12 cellular contexts compared by ENCODE assay signal in the genomic region with DNA sequence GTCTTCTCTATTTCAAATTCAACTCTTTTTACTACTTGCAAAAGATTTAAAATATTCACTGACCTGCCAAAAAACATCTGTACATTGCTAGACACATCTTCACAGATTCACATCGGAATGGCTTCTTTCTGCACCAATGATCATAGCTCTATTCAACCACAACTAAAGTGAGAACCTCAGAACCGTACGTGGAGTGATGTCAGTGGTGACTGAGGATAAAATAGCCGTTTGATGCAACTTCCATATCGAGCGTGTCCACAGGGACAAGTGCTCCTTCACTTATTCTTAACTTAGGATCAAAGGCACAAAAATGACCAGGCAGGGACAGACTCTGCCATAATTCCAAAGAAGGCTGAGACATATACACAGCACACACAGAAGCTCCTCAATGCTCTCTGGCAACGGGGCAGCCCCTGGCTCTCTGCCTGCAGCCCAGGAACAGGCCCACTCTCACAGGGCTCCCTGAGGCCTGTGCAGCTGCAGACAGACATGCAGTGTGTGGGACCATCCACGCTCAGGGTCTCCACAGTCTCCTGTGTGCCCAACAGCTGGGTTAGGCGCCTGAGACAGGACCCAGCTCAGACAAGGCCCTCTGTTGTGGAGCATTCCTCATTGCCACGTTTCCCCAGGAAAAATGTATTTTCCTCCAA. TPM values are rescaled to one million over a fixed set of nuclear protein-coding genes. Genes with fewer than 3 reads are reported as not detected.
DNase-seq lines count a peak whose midpoint lies in the region; ATAC-seq and TF ChIP-seq lines count a peak whose summit lies in the region.
"Had no signal": no experiment of that assay in that cellular context is flagged by ENCODE, and none has a peak within 500 bp of the region (broad histone marks: within the 10 kb centered on the region; RNA-seq: fewer than 3 reads in every experiment).

No MANE protein-coding gene starts in this region.

- POLR2A ChIA-PET in T-cell (lab: Charles Lee): interaction anchor here (0.5 to 1.9 kb wide), 6 partner anchors 10 to 94 kb away, joined by 3 to 6 read pairs (median 4); no protein-coding TSS in a partner anchor
- POLR2A ChIA-PET in SK-N-SH (lab: Yijun Ruan, JAX): no interaction called here

- H3K4me1 ChIP-seq in SK-N-SH (ENCODE audit: control insufficient read depth in 1 of 2, insufficient read depth in 2 of 2, low read depth in 1 of 2, low read length in 1 of 2): peaks cover 0 to 23% of the 10 kb centered on the region in 2 experiments; a peak in 3 of 4 replicates
- peaks cover 55% of the 10 kb centered on the region for H3K4me1 ChIP-seq in suprapubic skin
- H3K4me1 ChIP-seq in H9 (ENCODE audit: insufficient read depth, low read length): peaks cover 15% of the 10 kb centered on the region
- H3K4me1 ChIP-seq in smooth muscle cell (ENCODE audit: low read depth): peaks cover 24% of the 10 kb centered on the region

- no peak for TF ChIP-seq RAD21 in SK-N-SH (IDR thresholded peaks at IDR 0.05; ENCODE audit: low read length)

- no peaks in the 10 kb centered on the region for H3K9me3 ChIP-seq in SK-N-SH
- no peaks in the 10 kb centered on the region for H3K9me3 ChIP-seq in suprapubic skin
- H3K9me3 ChIP-seq in H9 (ENCODE audit: control insufficient read depth, low read depth, low read length): no peaks in the 10 kb centered on the region
- H3K9me3 ChIP-seq in smooth muscle cell (replicated peaks; ENCODE audit: low read depth): no peaks in the 10 kb centered on the region
- H3K9me3 ChIP-seq: MG63 had no signal

- H3K4me3 ChIP-seq in GM12865 (ENCODE audit: low read depth, low read length): peak overlapping the region; percentile 12
- no peak overlapping the region for H3K4me3 ChIP-seq in SK-N-SH (ENCODE audit: low read depth in 2 of 2, low read length in 1 of 2)
- H3K4me3 ChIP-seq in suprapubic skin: no peak overlapping the region
- no peak overlapping the region for H3K4me3 ChIP-seq in smooth muscle cell
- H3K4me3 ChIP-seq: MG63, skin epidermis had no signal

- no peak overlapping the region for H2AK5ac ChIP-seq in H9 (ENCODE audit: insufficient read length, low read length)

- H3K4me1 Mint-ChIP-seq in T-cell: peaks cover 66 to 67% (median 67%) of the 10 kb centered on the region in 3 donors
- peaks cover 0 to 94% of the 10 kb centered on the region in 2 donors for H3K4me1 Mint-ChIP-seq in immature natural killer cell
- H3K4me1 Mint-ChIP-seq in H9: peaks cover 60 to 62% of the 10 kb centered on the region in 2 experiments

- no peak for TF ChIP-seq EP300 in SK-N-SH (IDR thresholded peaks at IDR 0.05; ENCODE audit: borderline replicate concordance in 1 of 2, low read depth in 1 of 2, low read length in 1 of 2)
- TF ChIP-seq EP300 in suprapubic skin (IDR thresholded peaks at IDR 0.05): no peak

- H3K27ac ChIP-seq in SK-N-SH (ENCODE audit: low read depth in 2 of 2, low read length in 1 of 2) (no peak overlapping the region; a peak in 1 of 4 replicates), suprapubic skin (no peak overlapping the region), H9 (ENCODE audit: insufficient read length, low read depth, low read length) (no peak overlapping the region), smooth muscle cell (ENCODE audit: low read depth) (no peak overlapping the region)

- H3K4ac ChIP-seq in H9 (ENCODE audit: low read depth, low read length): no peak overlapping the region

- H3T11ph ChIP-seq in H9 (ENCODE audit: low read length): no peak overlapping the region

- no peaks in the 10 kb centered on the region for H3K23me2 ChIP-seq in H9 (ENCODE audit: insufficient read length, low read depth, low read length, poor library complexity, severe bottlenecking)

- peak overlapping the region; percentile 86 to 93 for H3K27ac Mint-ChIP-seq in T-cell
- peak overlapping the region; percentile 70 to 90 (median 86) for H3K27ac Mint-ChIP-seq in immature natural killer cell
- H3K27ac Mint-ChIP-seq in H9: no peak overlapping the region

- no peak overlapping the region for H2BK120ac ChIP-seq in H9 (ENCODE audit: low read depth, low read length, poor library complexity, severe bottlenecking)

- ATAC-seq in GM21367 (IDR thresholded peaks at IDR 0.05; ENCODE audit: unreplicated experiment): peak; percentile 46
- ATAC-seq in T-cell (replicated peaks in 1 of 4): peak in 3 of 4 experiments; percentile 37 to 50 (median 40)

- no peak overlapping the region for H3K4me2 ChIP-seq in SK-N-SH
- H3K4me2 ChIP-seq in H9 (ENCODE audit: insufficient read depth, insufficient read length, low read length): no peak overlapping the region
- no peak overlapping the region for H3K4me2 ChIP-seq in smooth muscle cell

- no peak overlapping the region for H4K91ac ChIP-seq in H9 (ENCODE audit: insufficient read length, low read depth, low read length)

- WGBS in SK-N-SH (ENCODE audit: low lambda C conversion rate): 90% methylated on average over 8 of the region's 10 CpGs
- 73% methylated on average over 9 of the region's 10 CpGs for WGBS in suprapubic skin
- no CpG with 5 or more reads among the region's 10 CpGs for WGBS in H9 (ENCODE audit: extremely low coverage, insufficient read length, low lambda C conversion rate)
- 91% methylated on average over 10 of the region's 10 CpGs for WGBS in smooth muscle cell (ENCODE audit: low lambda C conversion rate)

- no peaks in the 10 kb centered on the region for H3K27me3 ChIP-seq in SK-N-SH (ENCODE audit: insufficient read depth)
- no peaks in the 10 kb centered on the region for H3K27me3 ChIP-seq in suprapubic skin
- H3K27me3 ChIP-seq in H9 (ENCODE audit: insufficient read depth, low read length): no peaks in the 10 kb centered on the region
- H3K27me3 ChIP-seq in smooth muscle cell (ENCODE audit: low read depth): no peaks in the 10 kb centered on the region
- H3K27me3 ChIP-seq: MG63 had no signal

- H2AFZ ChIP-seq in SK-N-SH (ENCODE audit: low read depth) (no peak overlapping the region), H9 (ENCODE audit: low read length) (no peak overlapping the region), smooth muscle cell (ENCODE audit: low read depth) (no peak overlapping the region)

- peaks cover 3% of the 10 kb centered on the region for H3K79me1 ChIP-seq in H9 (ENCODE audit: insufficient read depth, low read depth, low read length, poor library complexity, severe bottlenecking)

- CTCF ChIA-PET in T-cell (lab: Charles Lee) (interaction anchor here in 1 of 2 donors (0.5 to 2.0 kb wide), 7 partner anchors 12 to 192 kb away, joined by 3 to 6 read pairs (median 3); no protein-coding TSS in a partner anchor), SK-N-SH (lab: Yijun Ruan, JAX) (no interaction called here)

- TF ChIP-seq CTCF in GM12865 (IDR thresholded peaks at IDR 0.05; ENCODE audit: insufficient read depth, low read depth, low read length, missing control alignments): no peak
- no peak for TF ChIP-seq CTCF in SK-N-SH (IDR thresholded peaks at IDR 0.05)
- TF ChIP-seq CTCF in suprapubic skin (IDR thresholded peaks at IDR 0.05): no peak
- no peak for TF ChIP-seq CTCF in H9 (conservative IDR thresholded peaks at IDR 0.05)
- TF ChIP-seq CTCF in smooth muscle cell (IDR thresholded peaks at IDR 0.05; ENCODE audit: borderline replicate concordance, insufficient read depth, poor library complexity, severe bottlenecking): no peak

- no peak overlapping the region for H3K56ac ChIP-seq in H9 (ENCODE audit: insufficient read length, low read depth, low read length)

- H3K9ac ChIP-seq in SK-N-SH: no peak overlapping the region
- no peak overlapping the region for H3K9ac ChIP-seq in H9 (ENCODE audit: extremely low read depth, insufficient read length, low read length)
- H3K9ac ChIP-seq in smooth muscle cell (ENCODE audit: low read depth): no peak overlapping the region

- H2BK20ac ChIP-seq in H9 (ENCODE audit: low read depth, low read length, poor library complexity, severe bottlenecking): no peak overlapping the region

- H3K36me3 Mint-ChIP-seq in T-cell (peaks cover 41% of the 10 kb centered on the region), immature natural killer cell (peaks cover 0 to 4% (median 3%) of the 10 kb centered on the region in 3 donors), H9 (ENCODE audit: insufficient read depth in 1 of 3, low read depth in 3 of 3) (0 out of 7 replicates have a peak, but pooled peaks cover 0 to 3% (median 0%) of the 10 kb centered on the region in 3 experiments)

- H2BK15ac ChIP-seq in H9 (ENCODE audit: low read depth, low read length): no peak overlapping the region

- H4K5ac ChIP-seq in H9 (ENCODE audit: insufficient read length, low read depth, low read length): no peak overlapping the region

- no peaks in the 10 kb centered on the region for H3K9me2 ChIP-seq in SK-N-SH

- H3K36me3 ChIP-seq in SK-N-SH (replicated peaks in 1 of 2; ENCODE audit: control insufficient read depth in 1 of 2, insufficient read depth in 2 of 2, low read length in 1 of 2): peaks cover 0 to 2% of the 10 kb centered on the region in 2 experiments
- no peaks in the 10 kb centered on the region for H3K36me3 ChIP-seq in suprapubic skin
- H3K36me3 ChIP-seq in smooth muscle cell (ENCODE audit: low read depth): no peaks in the 10 kb centered on the region
- H3K36me3 ChIP-seq: MG63 had no signal

- no peaks in the 10 kb centered on the region for H3K27me3 Mint-ChIP-seq in T-cell
- peaks cover 4 to 26% (median 14%) of the 10 kb centered on the region in 3 donors for H3K27me3 Mint-ChIP-seq in immature natural killer cell (ENCODE audit: low read depth in 3 of 3)
- H3K27me3 Mint-ChIP-seq in H9 (ENCODE audit: low read depth): no peaks in the 10 kb centered on the region; the same call in 1 of the 2 replicates

- H4K20me1 ChIP-seq in SK-N-SH (ENCODE audit: insufficient read depth) (peaks cover 3% of the 10 kb centered on the region), H9 (ENCODE audit: control insufficient read depth, insufficient read depth, insufficient read length) (no peaks in the 10 kb centered on the region), smooth muscle cell (ENCODE audit: low read depth) (peaks cover 98% of the 10 kb centered on the region)

- TF ChIP-seq POLR2A in suprapubic skin (IDR thresholded peaks at IDR 0.05): no peak

- H3K4me3 Mint-ChIP-seq in T-cell: peak overlapping the region; percentile 34 to 65 (median 44)
- H3K4me3 Mint-ChIP-seq in immature natural killer cell: peak overlapping the region; percentile 42 to 67 (median 60)
- H3K4me3 Mint-ChIP-seq in H9: no peak overlapping the region

- H3K79me2 ChIP-seq in SK-N-SH (ENCODE audit: insufficient read depth): peaks cover 41% of the 10 kb centered on the region
- H3K79me2 ChIP-seq in H9 (ENCODE audit: insufficient read depth, low read length): peaks cover 2% of the 10 kb centered on the region; the same call in 1 of the 2 replicates
- peaks cover 97% of the 10 kb centered on the region for H3K79me2 ChIP-seq in smooth muscle cell (ENCODE audit: low read depth)

- no peak overlapping the region for H3K18ac ChIP-seq in H9 (ENCODE audit: insufficient read length, low read depth, low read length)

- H3K9me3 Mint-ChIP-seq in T-cell (no peaks in the 10 kb centered on the region), immature natural killer cell (no peaks in the 10 kb centered on the region), H9 (no peaks in the 10 kb centered on the region)

- H3F3A ChIP-seq in SK-N-SH (replicated peaks; ENCODE audit: insufficient read depth) (no peaks in the 10 kb centered on the region), smooth muscle cell (ENCODE audit: low read depth) (no peaks in the 10 kb centered on the region)

- H4K8ac ChIP-seq in H9 (replicated peaks; ENCODE audit: insufficient read length, low read depth, low read length): no peak overlapping the region

- peak; percentile 66 for DNase-seq in GM12865 (ENCODE audit: low read depth)
- DNase-seq in T-cell: peak in 2 of 34 experiments; percentile 33 to 38
- peak; percentile 50 to 61 (median 58) for DNase-seq in immature natural killer cell
- no peak for DNase-seq in SK-N-SH
- DNase-seq in suprapubic skin (ENCODE audit: low spot score in 2 of 2): no peak
- DNase-seq in H9: no peak
- no peak for DNase-seq in smooth muscle cell (lab: John Stamatoyannopoulos, UW; ENCODE audit: unreplicated experiment)
- DNase-seq: H7, MG63, SHP77 treated with DMSO at 0.1 percent for 48 hours had no signal

- no peak overlapping the region for H2BK5ac ChIP-seq in H9 (ENCODE audit: insufficient read length, low read length)

- H3K14ac ChIP-seq in H9 (ENCODE audit: insufficient read depth, low read length): no peak overlapping the region

- no peak overlapping the region for H2BK12ac ChIP-seq in H9 (ENCODE audit: insufficient read length, low read depth, low read length)

- H3K23ac ChIP-seq in H9 (ENCODE audit: insufficient read length, low read depth, low read length): no peak overlapping the region

RNA-seq across cellular contexts. Expression of gene FYN, which starts 22.8 kb away (rescaled TPM):
- total RNA-seq in T-cell (100 to 1,000 TPM; 466 to 573 (median 534) TPM), suprapubic skin (10 to 100 TPM; 36.6 to 89.6 (median 67.3) TPM), H9 (2021) (63.3 and 64.8 TPM in 2 replicates), smooth muscle cell (110 and 120 TPM in 2 replicates)
- polyA plus RNA-seq in immature natural killer cell (100 to 1,000 TPM; 358 to 488 (median 414) TPM), SK-N-SH (2012; rRNA removed) (26.0 and 31.0 TPM in 2 replicates), smooth muscle cell (138 and 140 TPM in 2 replicates)
- polyA plus RNA-seq in SK-N-SH (2012; cell fraction: cytosol; rRNA removed): 25.4 and 25.9 TPM in 2 replicates
- polyA plus RNA-seq in SK-N-SH (2012; cell fraction: nucleus; rRNA removed): 45.6 and 61.2 TPM in 2 replicates

Comparison
In these comparisons a context has a peak if more than half of its experiments do, and no peak if none do; other contexts are left out.
1. DNase-seq: peak in GM12865 (single experiment) and immature natural killer cell (3 of 3); none in SK-N-SH (single experiment), suprapubic skin (0 of 2), H9 (single experiment) and smooth muscle cell (single experiment).
2. H3K27ac Mint-ChIP-seq: peak in T-cell (2 of 2) and immature natural killer cell (6 of 6); none in H9 (0 of 3).
3. H3K4me3 Mint-ChIP-seq: peak in T-cell (3 of 3) and immature natural killer cell (5 of 5); none in H9 (0 of 2).